ENCODE assay signal across 7 cellular contexts in genomic region chr17:7046127-7046724, GRCh38. TPM values are rescaled to one million over a fixed set of nuclear protein-coding genes. Genes with fewer than 3 reads are reported as not detected.
DNase-seq lines count a peak whose midpoint lies in the region; ATAC-seq and TF ChIP-seq lines count a peak whose summit lies in the region.
"Had no signal": no experiment of that assay in that cellular context is flagged by ENCODE, and none has a peak within 500 bp of the region (broad histone marks: within the 10 kb centered on the region; RNA-seq: fewer than 3 reads in every experiment).

No MANE protein-coding gene starts in this region.

- H3K4me1 Mint-ChIP-seq in CD8-positive, alpha-beta T cell (ENCODE audit: low read depth): peaks cover 36% of the 10 kb centered on the region

- no peaks in the 10 kb centered on the region for H3K36me3 Mint-ChIP-seq in CD8-positive, alpha-beta T cell

- POLR2A ChIA-PET in CD8-positive, alpha-beta T cell (lab: Charles Lee): interaction anchor here (0.6 to 2.6 kb wide), 11 partner anchors 11 to 1202 kb away, joined by 3 to 29 read pairs (median 4); partner anchors contain the start of genes ACADVL, CTC1, DLG4 and POLR2A

- ATAC-seq in CD8-positive, alpha-beta T cell: peak; percentile 19

- intact Hi-C loops in CD8-positive, alpha-beta T cell (cut with DNase I, micrococcal nuclease): loop anchor here (1.0 to 10.0 kb wide), 9 partner anchors 90 to 641 kb away; partner anchors contain the start of genes SLC2A4 (in 2 of the 2), FGF11 (in 1 of the 2), MPDU1 (in 1 of the 2) and TMEM102 (in 1 of the 2)
- intact Hi-C loops in spleen (cut with DNase I; ENCODE audit: low total_unique reads): loop anchor here (10.0 kb wide), 1 partner anchor 259 kb away; the partner anchor contains the start of gene EIF5A

- peak overlapping the region; percentile 79 for H3K4me3 Mint-ChIP-seq in CD8-positive, alpha-beta T cell

- H3K79me2 ChIP-seq in OCI-LY3 (ENCODE audit: low read length): no peaks in the 10 kb centered on the region

- peaks cover 35% of the 10 kb centered on the region for H3K4me1 ChIP-seq in CD8-positive, alpha-beta T cell (ENCODE audit: insufficient read depth, low read length)
- peaks cover 9% of the 10 kb centered on the region; the same call in 1 of the 2 replicates for H3K4me1 ChIP-seq in OCI-LY3 (ENCODE audit: low read length)
- peaks cover 20 to 61% (median 42%) of the 10 kb centered on the region in 6 donors for H3K4me1 ChIP-seq in spleen

- no peaks in the 10 kb centered on the region for H4K20me1 ChIP-seq in OCI-LY3 (ENCODE audit: insufficient read depth, low read length)

- DNase-seq in CD8-positive, alpha-beta T cell: peak in 4 of 7 experiments; percentile 40 to 69 (median 43)
- DNase-seq in epithelial cell of prostate (ENCODE audit: low read depth, low spot score) (peak; percentile 82), spleen (peak; percentile 83), cortex of kidney (lab: John Stamatoyannopoulos, UW) (no peak), NCI-H524 treated with DMSO at 0.1 percent for 48 hours (lab: John Stamatoyannopoulos, UW) (no peak)

- no peaks in the 10 kb centered on the region for H3K36me3 ChIP-seq in CD8-positive, alpha-beta T cell (ENCODE audit: insufficient read depth, low read length)
- H3K36me3 ChIP-seq in OCI-LY3 (replicated peaks; ENCODE audit: low read depth, low read length): no peaks in the 10 kb centered on the region
- no peaks in the 10 kb centered on the region for H3K36me3 ChIP-seq in spleen

- peak overlapping the region; percentile 52 for H3K9ac ChIP-seq in OCI-LY3 (ENCODE audit: low read length)

- peak overlapping the region; percentile 83 for H2AFZ ChIP-seq in OCI-LY3 (ENCODE audit: low read depth, low read length)

- H3K27ac Mint-ChIP-seq in CD8-positive, alpha-beta T cell: peak overlapping the region; percentile 88

- WGBS in spleen, 5 donors: 6 to 18% (median 14%) methylated on average over 15 of the region's 15 CpGs

- no peak for TF ChIP-seq POLR2A in spleen (IDR thresholded peaks at IDR 0.05)

- peak overlapping the region; percentile 42 for H3K4me3 ChIP-seq in CD8-positive, alpha-beta T cell (ENCODE audit: low read depth, low read length)
- H3K4me3 ChIP-seq in OCI-LY3 (ENCODE audit: low read length) (peak overlapping the region; percentile 79), spleen (peak overlapping the region in 6 of 8 donors; percentile 7 to 66 (median 33))

- no peak for TF ChIP-seq CTCF in CD8-positive, alpha-beta T cell (IDR thresholded peaks at IDR 0.05)
- TF ChIP-seq CTCF in OCI-LY3 (IDR thresholded peaks at IDR 0.05; ENCODE audit: low read depth, low read length) (no peak), spleen (IDR thresholded peaks at IDR 0.05 in 8 of 11, conservative IDR thresholded peaks at IDR 0.05 in 3 of 11) (no peak)

- no peaks in the 10 kb centered on the region for H3K27me3 Mint-ChIP-seq in CD8-positive, alpha-beta T cell (ENCODE audit: low read depth)

- H3K9me3 Mint-ChIP-seq in CD8-positive, alpha-beta T cell: no peaks in the 10 kb centered on the region

- H3K9me3 ChIP-seq in CD8-positive, alpha-beta T cell (ENCODE audit: low read length): no peaks in the 10 kb centered on the region
- H3K9me3 ChIP-seq in OCI-LY3 (ENCODE audit: insufficient read depth, low read length): no peaks in the 10 kb centered on the region
- no peaks in the 10 kb centered on the region for H3K9me3 ChIP-seq in spleen

- H3K27me3 ChIP-seq in CD8-positive, alpha-beta T cell (ENCODE audit: insufficient read depth, low read length): no peaks in the 10 kb centered on the region
- H3K27me3 ChIP-seq in OCI-LY3 (ENCODE audit: low read depth, low read length) (no peaks in the 10 kb centered on the region), spleen (replicated peaks in 1 of 7) (peaks cover 0 to 54% (median 24%) of the 10 kb centered on the region in 7 donors)

- CTCF ChIA-PET in CD8-positive, alpha-beta T cell (lab: Charles Lee): interaction anchor here (0.8 to 13.8 kb wide), 37 partner anchors 8 to 767 kb away, joined by 3 to 349 read pairs (median 5); partner anchors contain the start of genes ASGR1, BCL6B, CLDN7 and SLC16A13

- peak overlapping the region; percentile 96 for H3K4me2 ChIP-seq in OCI-LY3 (ENCODE audit: low read length)

- peak overlapping the region; percentile 47 for H3K27ac ChIP-seq in CD8-positive, alpha-beta T cell (ENCODE audit: low read depth, low read length)
- H3K27ac ChIP-seq in OCI-LY3 (ENCODE audit: low read length): no peak overlapping the region
- peak overlapping the region; percentile 83 for H3K27ac ChIP-seq in epithelial cell of prostate
- peak overlapping the region; percentile 2 to 89 (median 76) for H3K27ac ChIP-seq in spleen

RNA-seq across cellular contexts. Expression of gene SLC16A11, which starts 2.3 kb away (rescaled TPM):
- 1 to 10 TPM; 1.2 to 1.3 TPM for total RNA-seq in CD8-positive, alpha-beta T cell
- total RNA-seq in spleen: 1 to 10 TPM in 5 of 7 donors, under 1 TPM in 1, not detected in 1; 0.51 to 3.6 (median 2.9) TPM
- polyA plus RNA-seq in spleen: 1 to 10 TPM; 1.9 to 3.9 (median 2.1) TPM
- total RNA-seq: kidney epithelial cell had no signal

RNA-seq across cellular contexts. Expression of gene SLC16A13, which starts 10.4 kb away (rescaled TPM):
- 1 to 10 TPM; 1.8 to 1.9 TPM for total RNA-seq in CD8-positive, alpha-beta T cell
- 10 to 100 TPM in 2 of 7 donors, 1 to 10 TPM in 5; 4.0 to 15.3 (median 7.6) TPM for total RNA-seq in spleen
- 1 to 10 TPM; 1.7 to 5.4 (median 1.8) TPM for polyA plus RNA-seq in spleen

RNA-seq across cellular contexts. Expression of gene BCL6B, which starts 23.4 kb away (rescaled TPM):
- not detected for total RNA-seq in CD8-positive, alpha-beta T cell
- total RNA-seq in spleen: 10 to 100 TPM; 12.9 to 92.5 (median 23.2) TPM
- polyA plus RNA-seq in spleen: 10 to 100 TPM in 1 of 3 donors, 1 to 10 TPM in 2; 4.2 to 16.6 (median 6.9) TPM

RNA-seq across cellular contexts. Expression of gene RNASEK, which starts 33.8 kb away (rescaled TPM):
- 100 to 1,000 TPM in 1 of 2 experiments, 10 to 100 TPM in 1; 96.3 to 101 TPM for total RNA-seq in CD8-positive, alpha-beta T cell
- total RNA-seq in spleen: 100 to 1,000 TPM; 224 to 335 (median 271) TPM
- polyA plus RNA-seq in spleen: 100 to 1,000 TPM; 369 to 504 (median 411) TPM

RNA-seq across cellular contexts. Expression of gene CLEC10A, which starts 33.8 kb away (rescaled TPM):
- not detected for total RNA-seq in CD8-positive, alpha-beta T cell
- total RNA-seq in spleen: 10 to 100 TPM in 2 of 7 donors, 1 to 10 TPM in 4, under 1 TPM in 1; 0.85 to 19.5 (median 7.1) TPM
- polyA plus RNA-seq in spleen: 10 to 100 TPM in 1 of 3 donors, 1 to 10 TPM in 2; 2.2 to 22.2 (median 6.3) TPM
- total RNA-seq: kidney epithelial cell had no signal

Comparison
In these comparisons a context has a peak if more than half of its experiments do, and no peak if none do; other contexts are left out.
1. DNase-seq: peak in CD8-positive, alpha-beta T cell (4 of 7), epithelial cell of prostate (single experiment) and spleen (single experiment); none in cortex of kidney (single experiment) and NCI-H524 treated with DMSO at 0.1 percent for 48 hours (single experiment).
2. RNA of gene BCL6B, which starts 23.4 kb away (total RNA-seq): 12.9 to 92.5 TPM in spleen; not detected in CD8-positive, alpha-beta T cell; every median in the first group is over 10 times any median in the second.
3. Peak in every context shown above with its lines, with median percentiles within 50 percentile points of each other: H3K4me3 ChIP-seq.